In genomic region chr7:143650447-143650846, GRCh38 we compare ENCODE assay signal across 9 cellular contexts. TPM values are rescaled to one million over a fixed set of nuclear protein-coding genes. Genes with fewer than 3 reads are reported as not detected.
DNase-seq lines count a peak whose midpoint lies in the region; ATAC-seq, FAIRE-seq and TF ChIP-seq lines count a peak whose summit lies in the region.
"Not testable (repeated sequence)": the region's sequence is repeated elsewhere in the genome, so short reads cannot be mapped to it uniquely, and the experiment has no call there.
"Had no signal": no experiment of that assay in that cellular context is flagged by ENCODE, and none has a peak within 500 bp of the region (broad histone marks: within the 10 kb centered on the region; RNA-seq: fewer than 3 reads in every experiment).

No MANE protein-coding gene starts in this region.

- not testable (repeated sequence) for H3K27ac ChIP-seq in A549; RWPE2 (ENCODE audit: poor library complexity, severe bottlenecking); K562 (ENCODE audit: extremely low read depth, low read depth, low read length); heart right ventricle

- not testable (repeated sequence) for H2AFZ ChIP-seq in K562 (ENCODE audit: low read depth, low read length)

- H3K27me3 ChIP-seq in RWPE2 (ENCODE audit: insufficient read depth, poor library complexity, severe bottlenecking); K562 (ENCODE audit: control insufficient read depth in 2 of 2, insufficient read depth in 2 of 2, low read length in 2 of 2); heart right ventricle: not testable (repeated sequence)

- intact Hi-C loops in K562 (cut with micrococcal nuclease); Right ventricle myocardium inferior (cut with DNase I); heart right ventricle (cut with DNase I); left ventricle myocardium superior (cut with micrococcal nuclease); sciatic nerve (cut with DNase I): not testable (repeated sequence)

- not testable (repeated sequence) for H3K9me1 ChIP-seq in K562 (ENCODE audit: control insufficient read depth, insufficient read depth, low read length)

- not testable (repeated sequence) for H3K4me1 ChIP-seq in A549; RWPE2 (ENCODE audit: insufficient read depth, poor library complexity, severe bottlenecking); K562 (replicated peaks in 1 of 2; ENCODE audit: control insufficient read depth in 2 of 2, insufficient read depth in 2 of 2, low read length in 2 of 2); heart right ventricle

- H4K20me1 ChIP-seq in K562 (replicated peaks; ENCODE audit: control insufficient read depth, insufficient read depth, low read length) = not testable (repeated sequence)

- H3K9ac ChIP-seq in K562 (ENCODE audit: insufficient read depth in 1 of 2, low read depth in 2 of 2, low read length in 2 of 2) = not testable (repeated sequence)

- H3K4me3 ChIP-seq in A549; RWPE2 (ENCODE audit: severe bottlenecking); K562; heart right ventricle: not testable (repeated sequence)

- FAIRE-seq in A549 (lab: Jason Lieb, UNC); K562 (lab: Jason Lieb, UNC): not testable (repeated sequence)

- not testable (repeated sequence) for TF ChIP-seq POLR2A in A549 (IDR thresholded peaks at IDR 0.05; ENCODE audit: low read length); K562 (conservative IDR thresholded peaks at IDR 0.05)

- in situ Hi-C loops in K562 (cut with MboI) = not testable (repeated sequence)

- peak; percentile 94 to 97 for ATAC-seq in A549
- ATAC-seq in RWPE2 (ENCODE audit: low read depth) = peak; percentile 76
- ATAC-seq in K562 = peak; percentile 27
- peak; percentile 90 for ATAC-seq in Right ventricle myocardium inferior
- ATAC-seq in heart right ventricle = peak in 7 of 8 donors; percentile 64 to 92 (median 85)
- ATAC-seq in left ventricle myocardium superior = peak; percentile 95
- peak; percentile 60 for ATAC-seq in left lobe of liver
- peak; percentile 93 for ATAC-seq in sciatic nerve

- WGBS in A549 (ENCODE audit: missing lambda C conversion rate) = no CpG with 5 or more reads among the region's 8 CpGs
- WGBS in K562 (ENCODE audit: insufficient coverage, low coverage, missing lambda C conversion rate) = no CpG with 5 or more reads among the region's 8 CpGs
- WGBS in heart right ventricle, 2 donors = no CpG with 5 or more reads among the region's 8 CpGs

- not testable (repeated sequence) for TF ChIP-seq CTCF in A549 (IDR thresholded peaks at IDR 0.05); RWPE2 (IDR thresholded peaks at IDR 0.05; ENCODE audit: poor library complexity, severe bottlenecking); K562 (IDR thresholded peaks at IDR 0.05 in 2 of 3, conservative IDR thresholded peaks at IDR 0.05 in 1 of 3; ENCODE audit: insufficient read depth in 2 of 3, low read depth in 1 of 3, low read length in 3 of 3); heart right ventricle (IDR thresholded peaks at IDR 0.05)

- not testable (repeated sequence) for BruUV-seq in K562 (replicated peaks; lab: Mats Ljungman, UMichigan)

- not testable (repeated sequence) for H3K79me2 ChIP-seq in K562 (ENCODE audit: control insufficient read depth, insufficient read depth, low read length)

- not testable (repeated sequence) for DNase-seq in A549 (ENCODE audit: low read depth in 1 of 2, low spot score in 1 of 2); RWPE2 (ENCODE audit: low spot score); K562 (ENCODE audit: extremely low read depth in 1 of 4, low spot score in 3 of 4); Right ventricle myocardium inferior (ENCODE audit: missing footprints); heart right ventricle; left ventricle myocardium superior; left lobe of liver (ENCODE audit: low spot score); sciatic nerve (ENCODE audit: low spot score)

- not testable (repeated sequence) for H3K36me3 ChIP-seq in RWPE2 (ENCODE audit: low read depth); K562 (ENCODE audit: control insufficient read depth, insufficient read depth, low read length); heart right ventricle

- POLR2A ChIA-PET in A549 (lab: Yijun Ruan, JAX); K562 (lab: Yijun Ruan, JAX): not testable (repeated sequence)

- TF ChIP-seq EP300 in A549 (IDR thresholded peaks at IDR 0.05); K562 (IDR thresholded peaks at IDR 0.05; ENCODE audit: low read length): not testable (repeated sequence)

- not testable (repeated sequence) for H3K9me3 ChIP-seq in A549; RWPE2 (ENCODE audit: severe bottlenecking); K562 (replicated peaks; ENCODE audit: control insufficient read depth, insufficient read depth, low read depth, low read length); heart right ventricle

- TF ChIP-seq RAD21 in A549 (conservative IDR thresholded peaks at IDR 0.05 in 1 of 2, IDR thresholded peaks at IDR 0.05 in 1 of 2); K562 (CRISPR knock-in tag; conservative IDR thresholded peaks at IDR 0.05 in 1 of 2, IDR thresholded peaks at IDR 0.05 in 1 of 2): not testable (repeated sequence)

- CTCF ChIA-PET in A549 (lab: Yijun Ruan, JAX); K562 (lab: Yijun Ruan, JAX; ENCODE audit: low intra/inter-chr PET ratio): not testable (repeated sequence)

- not testable (repeated sequence) for H3K4me2 ChIP-seq in A549; K562 (ENCODE audit: insufficient read depth, low read length)

RNA-seq across cellular contexts. Expression of gene TCAF2, which starts 29.7 kb away (rescaled TPM):
- 0.18 and 0.19 TPM in 2 replicates for polyA plus RNA-seq in A549 (2011; rRNA removed)
- 0.05 and 0.07 TPM in 2 replicates for polyA plus RNA-seq in A549 (2012; cell fraction: cytosol; rRNA removed)
- 0.10 and 0.11 TPM in 2 replicates for polyA plus RNA-seq in A549 (2012; cell fraction: nucleus; rRNA removed)
- polyA plus RNA-seq in A549 (2017; fragmentation: RNase III; extraction: RNeasy Plus Mini Kit Qiagen cat#74134 plus additional on column Dnase treatment) = 0.06 to 0.11 TPM (median 0.08 TPM) in 3 replicates
- 0.24 and 0.58 TPM in 2 replicates for polyA minus RNA-seq in A549 (2011; rRNA and poly(A)+ RNA removed)
- 17.9 and 18.0 TPM in 2 replicates for total RNA-seq in K562 (2011; cell fraction: chromatin; rRNA removed; ENCODE audit: low replicate concordance)
- 12.1 and 13.7 TPM in 2 replicates for total RNA-seq in K562 (2011; cell fraction: nucleolus; rRNA removed)
- 15.3 and 20.9 TPM in 2 replicates for total RNA-seq in K562 (2011; cell fraction: nucleoplasm; rRNA removed)
- 2.9 and 3.1 TPM in 2 replicates for total RNA-seq in K562 (2014; rRNA removed)
- 2.6 and 3.0 TPM in 2 replicates for total RNA-seq in K562 (2014; rRNA removed; fragmentation: Illumina TruSeq; extraction: Trizol)
- 3.0 and 3.2 TPM in 2 replicates for total RNA-seq in K562 (2015; rRNA removed; fragmentation: Illumina TruSeq; extraction: Trizol)
- 4.1 and 4.9 TPM in 2 replicates for total RNA-seq in K562 (2021)
- 7.8 and 10.6 TPM in 2 replicates for polyA plus RNA-seq in K562 (2011; rRNA removed)
- 7.4 and 8.9 TPM in 2 replicates for polyA plus RNA-seq in K562 (2011; cell fraction: cytosol; rRNA removed)
- 12.2 and 16.4 TPM in 2 replicates for polyA plus RNA-seq in K562 (2011; cell fraction: nucleus; rRNA removed)
- 6.0 and 8.7 TPM in 2 replicates for polyA plus RNA-seq in K562 (2012)
- polyA plus RNA-seq in K562 (2014; fragmentation: Illumina TruSeq; extraction: Trizol) = 3.7 and 4.5 TPM in 2 replicates
- 1 to 10 TPM in 1 of 2 experiments, under 1 TPM in 1; 0.79 to 1.0 TPM for polyA plus RNA-seq in K562 (2014; fragmentation: Nextera tagmentation; extraction: Ambion mirVana)
- 2.4 and 2.9 TPM in 2 replicates for polyA plus RNA-seq in K562 (2014; rRNA removed)
- 10.3 and 17.4 TPM in 2 replicates for polyA minus RNA-seq in K562 (2011; rRNA and poly(A)+ RNA removed)
- 6.2 and 10.0 TPM in 2 replicates for polyA minus RNA-seq in K562 (2011; cell fraction: cytosol; rRNA and poly(A)+ RNA removed)
- polyA minus RNA-seq in K562 (2011; cell fraction: nucleus; rRNA and poly(A)+ RNA removed) = 10.8 and 13.0 TPM in 2 replicates
- 0.38 TPM for total RNA-seq in Right ventricle myocardium inferior
- total RNA-seq in heart right ventricle = 1 to 10 TPM in 1 of 10 donors, under 1 TPM in 9; 0.08 to 2.7 (median 0.35) TPM
- polyA plus RNA-seq in heart right ventricle = under 1 TPM; 0.25 to 0.44 TPM
- total RNA-seq in left ventricle myocardium superior = 0.52 TPM
- 2.9 TPM for total RNA-seq in left lobe of liver
- total RNA-seq in sciatic nerve = 2.5 TPM
- total RNA-seq: G401 had no signal

Comparison
In these comparisons a context has a peak if more than half of its experiments do, and no peak if none do; other contexts are left out.
1. ATAC-seq: peak in every context shown above with its lines; median percentile 96 in A549; 95 in left ventricle myocardium superior; 93 in sciatic nerve; 90 in Right ventricle myocardium inferior; 85 in heart right ventricle; 76 in RWPE2; 60 in left lobe of liver; 27 in K562.